In genomic region chr10:119517235-119518141, GRCh38 we compare ENCODE assay signal across 8 cellular contexts. TPM values are rescaled to one million over a fixed set of nuclear protein-coding genes. Genes with fewer than 3 reads are reported as not detected.
A peak's percentile ranks its signal among the peaks of the same experiment; 100 is the strongest.
DNase-seq lines count a peak whose midpoint lies in the region; ATAC-seq and TF ChIP-seq lines count a peak whose summit lies in the region.

No MANE protein-coding gene starts in this region.

- H3K9me3 ChIP-seq in CD4-positive, alpha-beta T cell (ENCODE audit: control insufficient read depth, low read length): no peaks in the 10 kb centered on the region
- H3K9me3 ChIP-seq in esophagus (ENCODE audit: control insufficient read depth in 2 of 2, insufficient read depth in 1 of 2, low read depth in 1 of 2, low read length in 1 of 2): no peaks in the 10 kb centered on the region

- no peaks in the 10 kb centered on the region for H3K9me3 Mint-ChIP-seq in CD4-positive, alpha-beta T cell

- peaks cover 0 to 7% of the 10 kb centered on the region in 2 donors for H3K4me1 ChIP-seq in esophagus (ENCODE audit: control insufficient read depth in 2 of 2, insufficient read depth in 2 of 2, low read length in 1 of 2)

- H3K27me3 Mint-ChIP-seq in CD4-positive, alpha-beta T cell: no peaks in the 10 kb centered on the region

- H3K27ac Mint-ChIP-seq in CD4-positive, alpha-beta T cell: peak overlapping the region; percentile 98

- POLR2A ChIA-PET in CD4-positive, alpha-beta T cell (lab: Charles Lee): interaction anchor here (1.0 to 6.6 kb wide), 15 partner anchors 10 to 364 kb away, joined by 3 to 138 read pairs (median 5); partner anchors contain the start of genes RGS10 and SFXN4

- peak overlapping the region; percentile 91 for H3K27ac ChIP-seq in CD4-positive, alpha-beta T cell (ENCODE audit: low read depth, low read length)
- H3K27ac ChIP-seq in esophagus (ENCODE audit: low read depth in 2 of 2, low read length in 1 of 2): peak overlapping the region; percentile 45 to 71

- H3K4me3 ChIP-seq in esophagus (ENCODE audit: low read depth in 1 of 2, low read length in 2 of 2): no peak overlapping the region

- 76 to 79% methylated on average over 21 of the region's 21 CpGs for WGBS in esophagus, 2 donors

- DNase-seq in CD4-positive, alpha-beta T cell: peak in 6 of 10 experiments; percentile 38 to 61 (median 44)
- peak; percentile 78 for DNase-seq in stimulated activated CD4-positive, alpha-beta T cell treated with anti-CD3 and anti-CD28 coated beads, Interleukin-1b, Interleukin-23, amount 100 ng/mL, for 48 hours
- no peak for DNase-seq in SW 1271 (lab: John Stamatoyannopoulos, UW)
- DNase-seq in T1000 (lab: John Stamatoyannopoulos, UW): no peak

- no peak for TF ChIP-seq CTCF in CD4-positive, alpha-beta T cell (IDR thresholded peaks at IDR 0.05)

- H3K36me3 Mint-ChIP-seq in CD4-positive, alpha-beta T cell (ENCODE audit: low read depth): peaks cover 75% of the 10 kb centered on the region

- CTCF ChIA-PET in CD4-positive, alpha-beta T cell (lab: Charles Lee): interaction anchor here (1.2 to 2.5 kb wide), 3 partner anchors 26 to 311 kb away, joined by 6 to 12 read pairs (median 7); partner anchors contain the start of genes GRK5 and RGS10

- intact Hi-C loops in CD4-positive, alpha-beta T cell (cut with DNase I, micrococcal nuclease): loop anchor here (2.0 to 5.0 kb wide), 4 partner anchors 15 to 80 kb away; partner anchors contain the start of gene TIAL1 (in 1 of the 2)

- peak overlapping the region; percentile 86 for H3K4me3 Mint-ChIP-seq in CD4-positive, alpha-beta T cell

- ATAC-seq in CD4-positive, alpha-beta T cell (ENCODE audit: poor library complexity): peak; percentile 22
- ATAC-seq in GM21360 (IDR thresholded peaks at IDR 0.05; ENCODE audit: unreplicated experiment) (peak; percentile 45), HG03575 (IDR thresholded peaks at IDR 0.05; ENCODE audit: extremely low read depth, insufficient number of reproducible peaks, low FRiP score, unreplicated experiment) (peak; percentile 40)
- peak; percentile 80 to 81 for ATAC-seq in activated CD4-positive, CD25-positive, alpha-beta regulatory T cell treated with anti-CD3 and anti-CD28 coated beads, Interleukin-2, amount 50 U/mL, for 24 hours

- H3K27me3 ChIP-seq in CD4-positive, alpha-beta T cell (ENCODE audit: control insufficient read depth, insufficient read depth, low read length): no peaks in the 10 kb centered on the region
- no peaks in the 10 kb centered on the region for H3K27me3 ChIP-seq in esophagus (ENCODE audit: control insufficient read depth in 1 of 2, insufficient read depth in 2 of 2, low read length in 2 of 2)

- peaks cover 76% of the 10 kb centered on the region for H3K4me1 Mint-ChIP-seq in CD4-positive, alpha-beta T cell (ENCODE audit: low read depth)

- H3K36me3 ChIP-seq in esophagus (ENCODE audit: control insufficient read depth in 2 of 2, insufficient read depth in 2 of 2, low read length in 1 of 2): peaks cover 0 to 7% of the 10 kb centered on the region in 2 donors

RNA-seq across cellular contexts. Expression of gene RGS10, which starts 25.0 kb away (rescaled TPM):
- 100 to 1,000 TPM; 132 to 134 TPM for total RNA-seq in CD4-positive, alpha-beta T cell
- polyA plus RNA-seq in esophagus: 10 to 100 TPM; 50.4 to 63.9 TPM

Comparison
In these comparisons a context has a peak if more than half of its experiments do, and no peak if none do; other contexts are left out.
1. ATAC-seq: peak in every context shown above with its lines; median percentile 80 in activated CD4-positive, CD25-positive, alpha-beta regulatory T cell treated with anti-CD3 and anti-CD28 coated beads, Interleukin-2, amount 50 U/mL, for 24 hours; 45 in GM21360; 40 in HG03575; 22 in CD4-positive, alpha-beta T cell.
2. DNase-seq: peak in CD4-positive, alpha-beta T cell (6 of 10) and stimulated activated CD4-positive, alpha-beta T cell treated with anti-CD3 and anti-CD28 coated beads, Interleukin-1b, Interleukin-23, amount 100 ng/mL, for 48 hours (single experiment); none in SW 1271 (0 of 2) and T1000 (single experiment).